In the genomic region with DNA sequence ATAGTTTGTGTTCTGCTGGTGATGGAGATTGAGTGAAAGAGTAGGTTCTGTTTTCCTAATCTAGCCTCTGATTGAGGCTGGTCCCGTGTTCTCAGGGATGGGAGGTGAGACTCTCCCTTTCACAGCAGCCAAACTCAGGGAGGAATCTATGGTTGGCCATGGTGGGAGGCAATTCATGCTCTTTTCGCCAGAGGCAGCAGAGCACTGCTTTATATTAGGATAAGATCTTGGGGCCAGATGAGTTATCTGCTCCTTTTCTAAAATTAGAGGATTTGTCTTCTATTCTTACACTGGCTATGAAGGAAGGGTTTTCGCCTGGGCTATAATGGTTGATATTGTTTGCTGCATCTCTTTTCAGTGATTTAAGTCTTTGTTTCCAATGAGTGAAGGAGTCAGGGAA, we compare ENCODE assay signal across 25 cellular contexts.
DNase-seq lines count a peak whose midpoint lies in the region; ATAC-seq and TF ChIP-seq lines count a peak whose summit lies in the region.
"Had no signal": no experiment of that assay in that cellular context is flagged by ENCODE, and none has a peak within 500 bp of the region (broad histone marks: within the 10 kb centered on the region; RNA-seq: fewer than 3 reads in every experiment).

No MANE protein-coding gene starts in this region.

- H3K27ac ChIP-seq in DND-41 (ENCODE audit: low read length): no peak overlapping the region
- H3K27ac ChIP-seq: epithelial cell of prostate, heart left ventricle, suprapubic skin had no signal

- ATAC-seq in DND-41 (ENCODE audit: insufficient read depth, low read depth) (0 out of 3 replicates have a peak, but pooled peaks have one; percentile 29), GM18909 (IDR thresholded peaks at IDR 0.05; ENCODE audit: poor library complexity, unreplicated experiment) (no peak), GM19324 (IDR thresholded peaks at IDR 0.05; ENCODE audit: low FRiP score, unreplicated experiment) (no peak), HG02981 (IDR thresholded peaks at IDR 0.05; ENCODE audit: unreplicated experiment) (no peak)
- ATAC-seq: activated T-cell treated with anti-CD3 and anti-CD28 coated beads, Interleukin-2, amount 50 U/mL, for 4 hours; heart left ventricle; left colon; Panc1 had no signal

- no peak overlapping the region for H3K4me3 ChIP-seq in DND-41 (ENCODE audit: low read depth in 1 of 2, low read length in 2 of 2)
- no peak overlapping the region for H3K4me3 ChIP-seq in H7 (ENCODE audit: insufficient read depth, low read depth, low read length)
- H3K4me3 ChIP-seq: heart left ventricle, suprapubic skin had no signal

- CTCF ChIA-PET in activated CD4-positive, alpha-beta T cell treated with anti-CD3 and anti-CD28 coated beads, Interleukin-2, amount 10 ng/mL, durations not matched to agents 7 days and 5 days (lab: Charles Lee): no interaction called here

- DNase-seq in DND-41 (no peak), H7 (peak; percentile 16), RKO (ENCODE audit: low spot score) (peak; percentile 11)
- DNase-seq in activated CD4-positive, alpha-beta T cell treated with anti-CD3 and anti-CD28 coated beads, Interleukin-2, amount 10 ng/mL, durations not matched to agents 7 days and 5 days: no peak
- DNase-seq: activated T-cell treated with anti-CD3 and anti-CD28 coated beads, Interleukin-2, amount 50 U/mL, for 4 hours; BE2C; cerebellar nuclear complex; DMS53; GF-D8; heart left ventricle; left colon; naive B cell; NCI-H1048; NCI-H187; NCI-H748 treated with DMSO at 0.1 percent for 48 hours; stimulated activated CD4-positive, alpha-beta T cell treated with anti-CD3 and anti-CD28 coated beads, Interleukin-4, amount 100 ng/mL, for 24 hours; stimulated activated naive B cell treated with anti-CD40 and anti-IgM and Interleukin-4, amounts not matched to agents 10 μg/mL and 1 μg/mL and 100 μg/mL, for 72 hours; T-helper 1 cell had no signal

- no peaks in the 10 kb centered on the region for H3K4me1 ChIP-seq in DND-41 (ENCODE audit: insufficient read depth, low read length)
- H3K4me1 ChIP-seq: BE2C, heart left ventricle, suprapubic skin had no signal

- H3K4me1 Mint-ChIP-seq in nephron: peaks cover 4% of the 10 kb centered on the region
- no peaks in the 10 kb centered on the region for H3K4me1 Mint-ChIP-seq in activated CD4-positive, alpha-beta T cell treated with anti-CD3 and anti-CD28 coated beads, Interleukin-2, amount 10 ng/mL, durations not matched to agents 7 days and 5 days
- H3K4me1 Mint-ChIP-seq: stimulated activated naive B cell treated with anti-CD40 and anti-IgM and Interleukin-4, amounts not matched to agents 10 μg/mL and 1 μg/mL and 100 μg/mL, for 72 hours had no signal

- H3K27ac Mint-ChIP-seq in nephron: no peak overlapping the region
- no peak overlapping the region for H3K27ac Mint-ChIP-seq in activated CD4-positive, alpha-beta T cell treated with anti-CD3 and anti-CD28 coated beads, Interleukin-2, amount 10 ng/mL, durations not matched to agents 7 days and 5 days
- H3K27ac Mint-ChIP-seq: naive B cell; stimulated activated naive B cell treated with anti-CD40 and anti-IgM and Interleukin-4, amounts not matched to agents 10 μg/mL and 1 μg/mL and 100 μg/mL, for 72 hours had no signal

- no peaks in the 10 kb centered on the region for H3K36me3 Mint-ChIP-seq in nephron (ENCODE audit: low read depth)
- H3K36me3 Mint-ChIP-seq in activated CD4-positive, alpha-beta T cell treated with anti-CD3 and anti-CD28 coated beads, Interleukin-2, amount 10 ng/mL, durations not matched to agents 7 days and 5 days (ENCODE audit: low read depth): no peaks in the 10 kb centered on the region
- H3K36me3 Mint-ChIP-seq: naive B cell; stimulated activated naive B cell treated with anti-CD40 and anti-IgM and Interleukin-4, amounts not matched to agents 10 μg/mL and 1 μg/mL and 100 μg/mL, for 72 hours had no signal

- H3K27me3 Mint-ChIP-seq in nephron (ENCODE audit: low read depth): no peaks in the 10 kb centered on the region
- no peaks in the 10 kb centered on the region for H3K27me3 Mint-ChIP-seq in activated CD4-positive, alpha-beta T cell treated with anti-CD3 and anti-CD28 coated beads, Interleukin-2, amount 10 ng/mL, durations not matched to agents 7 days and 5 days
- H3K27me3 Mint-ChIP-seq: stimulated activated naive B cell treated with anti-CD40 and anti-IgM and Interleukin-4, amounts not matched to agents 10 μg/mL and 1 μg/mL and 100 μg/mL, for 72 hours had no signal

- no peak overlapping the region for H3K4me2 ChIP-seq in DND-41 (ENCODE audit: insufficient read depth, low read length)

- no peaks in the 10 kb centered on the region for H3K79me2 ChIP-seq in DND-41 (ENCODE audit: insufficient read depth, low read length)

- H4K20me1 ChIP-seq in DND-41 (ENCODE audit: insufficient read depth, low read length): no peaks in the 10 kb centered on the region

- POLR2A ChIA-PET in activated CD4-positive, alpha-beta T cell treated with anti-CD3 and anti-CD28 coated beads, Interleukin-2, amount 10 ng/mL, durations not matched to agents 7 days and 5 days (lab: Charles Lee): no interaction called here

- no peak overlapping the region for H3K9ac ChIP-seq in DND-41 (ENCODE audit: low read depth, low read length)

- no peaks in the 10 kb centered on the region for H3K27me3 ChIP-seq in DND-41 (ENCODE audit: insufficient read depth, low read length, poor library complexity)
- no peaks in the 10 kb centered on the region for H3K27me3 ChIP-seq in H7 (ENCODE audit: control insufficient read depth, insufficient read depth, low read length)
- H3K27me3 ChIP-seq: BE2C, heart left ventricle, suprapubic skin had no signal

- no peak overlapping the region for H3K4me3 Mint-ChIP-seq in nephron
- no peak overlapping the region for H3K4me3 Mint-ChIP-seq in activated CD4-positive, alpha-beta T cell treated with anti-CD3 and anti-CD28 coated beads, Interleukin-2, amount 10 ng/mL, durations not matched to agents 7 days and 5 days
- H3K4me3 Mint-ChIP-seq: activated T-cell treated with anti-CD3 and anti-CD28 coated beads, Interleukin-2, amount 50 U/mL, for 4 hours; naive B cell; stimulated activated naive B cell treated with anti-CD40 and anti-IgM and Interleukin-4, amounts not matched to agents 10 μg/mL and 1 μg/mL and 100 μg/mL, for 72 hours had no signal

- no peaks in the 10 kb centered on the region for H3K9me3 Mint-ChIP-seq in nephron
- no peaks in the 10 kb centered on the region for H3K9me3 Mint-ChIP-seq in activated CD4-positive, alpha-beta T cell treated with anti-CD3 and anti-CD28 coated beads, Interleukin-2, amount 10 ng/mL, durations not matched to agents 7 days and 5 days

- no peaks in the 10 kb centered on the region for H3K9me3 ChIP-seq in DND-41 (ENCODE audit: insufficient read depth, low read length, severe bottlenecking)
- H3K9me3 ChIP-seq: BE2C, heart left ventricle, suprapubic skin had no signal

- no peaks in the 10 kb centered on the region for H3K36me3 ChIP-seq in DND-41 (ENCODE audit: insufficient read depth, low read length)
- H3K36me3 ChIP-seq in H7 (replicated peaks; ENCODE audit: control insufficient read depth, insufficient read depth, low read length): no peaks in the 10 kb centered on the region
- H3K36me3 ChIP-seq: BE2C, heart left ventricle, suprapubic skin had no signal

- TF ChIP-seq CTCF in DND-41 (IDR thresholded peaks at IDR 0.05; ENCODE audit: borderline replicate concordance, extremely low read depth, low read length, poor library complexity, severe bottlenecking) (peak; percentile 26), nephron (IDR thresholded peaks at IDR 0.05; ENCODE audit: unreplicated experiment in 3 of 3) (peak; percentile 12 to 29 (median 23))

- H2AFZ ChIP-seq in DND-41 (ENCODE audit: low read depth, low read length): no peak overlapping the region

Comparison
In these comparisons a context has a peak if more than half of its experiments do, and no peak if none do; other contexts are left out.
1. DNase-seq: peak in H7 (single experiment) and RKO (single experiment); none in DND-41 (single experiment) and activated CD4-positive, alpha-beta T cell treated with anti-CD3 and anti-CD28 coated beads, Interleukin-2, amount 10 ng/mL, durations not matched to agents 7 days and 5 days (single experiment).